ENCODE assay signal across 1 cellular context in genomic region chr11:64003807-64004589, GRCh38.
TF ChIP-seq lines count a peak whose summit lies in the region.

No MANE protein-coding gene starts in this region.

TF ChIP-seq in endothelial cell of umbilical vein, 7 proteins besides CTCF, POLR2A, EP300 and RAD21:
- TF ChIP-seq EZH2 (IDR thresholded peaks at IDR 0.05; ENCODE audit: borderline replicate concordance, low read depth, low read length, severe bottlenecking) (no peak), JUN (IDR thresholded peaks at IDR 0.05; ENCODE audit: borderline replicate concordance, insufficient read depth, insufficient read length, low read depth) (no peak), POLR2AphosphoS5 (IDR thresholded peaks at IDR 0.05; ENCODE audit: insufficient read depth, low read depth, low read length) (no peak), GATA2 (IDR thresholded peaks at IDR 0.05; ENCODE audit: insufficient read depth, insufficient read length, low read depth, low read length) (no peak), MAX (IDR thresholded peaks at IDR 0.05; ENCODE audit: insufficient read depth, insufficient read length) (no peak), MYC (IDR thresholded peaks at IDR 0.05; ENCODE audit: low read depth, low read length) (no peak), FOS (IDR thresholded peaks at IDR 0.05; ENCODE audit: borderline replicate concordance, insufficient read depth, low read length) (no peak)
